Comparison of ENCODE assay signal across 18 cellular contexts in the genomic region with DNA sequence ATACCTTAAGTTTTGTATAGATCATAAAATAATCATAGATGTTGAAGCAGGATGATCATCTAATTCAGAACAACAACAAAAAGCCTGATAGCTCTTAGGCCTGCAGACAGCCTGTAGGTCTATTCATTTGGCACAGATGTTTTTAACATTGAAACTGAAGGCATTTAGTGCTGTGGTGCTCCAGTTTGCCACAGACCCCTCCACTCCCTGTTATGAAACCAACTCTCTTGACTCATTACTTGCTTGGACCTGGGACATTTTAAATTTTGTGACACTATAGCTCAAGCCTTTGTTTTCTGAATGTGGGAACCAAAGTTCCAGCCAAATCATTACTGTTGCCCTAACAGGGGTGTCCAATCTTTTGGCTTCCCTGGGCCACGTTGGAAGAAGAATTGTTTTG. TPM values are rescaled to one million over a fixed set of nuclear protein-coding genes. Genes with fewer than 3 reads are reported as not detected.
DNase-seq lines count a peak whose midpoint lies in the region; ATAC-seq and TF ChIP-seq lines count a peak whose summit lies in the region.
"Had no signal": no experiment of that assay in that cellular context is flagged by ENCODE, and none has a peak within 500 bp of the region (broad histone marks: within the 10 kb centered on the region; RNA-seq: fewer than 3 reads in every experiment).

No MANE protein-coding gene starts in this region.

- peak in 1 of 5 donors; percentile 29 for DNase-seq in CD4-positive, alpha-beta memory T cell
- peak; percentile 56 for DNase-seq in GM13977 (ENCODE audit: low spot score)
- no peak for DNase-seq in esophagus squamous epithelium (lab: John Stamatoyannopoulos, UW)
- DNase-seq in head of caudate nucleus = no peak
- no peak for DNase-seq in Caco-2
- no peak for DNase-seq in central memory CD4-positive, alpha-beta T cell
- DNase-seq: adrenal gland, heart right ventricle, left colon, NCI-H146, NCI-H510A treated with DMSO at 0.1 percent for 48 hours, right cardiac atrium, SW 1271 had no signal

- H3K27ac Mint-ChIP-seq in CD4-positive, alpha-beta memory T cell = peak overlapping the region in 6 of 7 donors; percentile 91 to 99 (median 97)
- H3K27ac Mint-ChIP-seq in Caco-2 (ENCODE audit: unreplicated experiment) = no peak overlapping the region
- H3K27ac Mint-ChIP-seq: nephron had no signal

- WGBS in esophagus squamous epithelium, 2 donors = 55 to 60% methylated on average over 1 of the region's 1 CpG

- H3K4me1 Mint-ChIP-seq in CD4-positive, alpha-beta memory T cell = peaks cover 68 to 93% (median 77%) of the 10 kb centered on the region in 4 donors
- H3K4me1 Mint-ChIP-seq in Caco-2 (ENCODE audit: low read depth, unreplicated experiment) = peaks cover 12% of the 10 kb centered on the region
- H3K4me1 Mint-ChIP-seq: nephron had no signal

- H3K27ac ChIP-seq in CD4-positive, alpha-beta memory T cell (ENCODE audit: low read depth, low read length) = peak overlapping the region; percentile 89
- H3K27ac ChIP-seq in KOPT-K1 (ENCODE audit: low read depth, low read length, poor library complexity, severe bottlenecking) (peak overlapping the region; percentile 48), esophagus squamous epithelium (peak overlapping the region in 3 of 4 donors; percentile 61 to 96 (median 70))
- H3K27ac ChIP-seq: adrenal gland had no signal

- peaks cover 0 to 2% (median 0%) of the 10 kb centered on the region in 8 donors for H3K9me3 Mint-ChIP-seq in CD4-positive, alpha-beta memory T cell
- H3K9me3 Mint-ChIP-seq in Caco-2 (ENCODE audit: unreplicated experiment) = no peaks in the 10 kb centered on the region

- H3K4me3 Mint-ChIP-seq in CD4-positive, alpha-beta memory T cell = peak overlapping the region; percentile 77 to 100 (median 92)
- no peak overlapping the region for H3K4me3 Mint-ChIP-seq in Caco-2 (ENCODE audit: unreplicated experiment)
- H3K4me3 Mint-ChIP-seq: nephron had no signal

- TF ChIP-seq CTCF in GM13977 (IDR thresholded peaks at IDR 0.05; ENCODE audit: extremely low read depth, insufficient read depth, missing control alignments) (no peak), esophagus squamous epithelium (IDR thresholded peaks at IDR 0.05) (no peak), Caco-2 (IDR thresholded peaks at IDR 0.05; ENCODE audit: insufficient read depth in 1 of 2, low read depth in 1 of 2, low read length in 1 of 2, severe bottlenecking in 1 of 2, unreplicated experiment in 1 of 2) (no peak)

- CTCF ChIA-PET in CD4-positive, alpha-beta memory T cell (lab: Charles Lee; ENCODE audit: partially characterized antibody) = interaction anchor here (0.9 to 10.2 kb wide), 11 partner anchors 9 to 149 kb away, joined by 3 to 84 read pairs (median 5); a partner anchor contains a TSS
- CTCF ChIA-PET in Caco-2 (lab: Charles Lee) = interaction anchor here (0.5 kb wide), 1 partner anchor 433 kb away, joined by 5 read pairs; no protein-coding TSS in a partner anchor

- in situ Hi-C loops in GM13977 (cut with MboI; ENCODE audit: low pct_unique_long_range_greater_than_20kb, low sequenced_read_pairs, unreplicated experiment) = no loop called here

- intact Hi-C loops in CD4-positive, alpha-beta memory T cell (cut with micrococcal nuclease) = no loop called here
- intact Hi-C loops in esophagus squamous epithelium (cut with DNase I) = no loop called here
- intact Hi-C loops in head of caudate nucleus (cut with DNase I) = no loop called here
- intact Hi-C loops in Caco-2 (cut with micrococcal nuclease; ENCODE audit: unreplicated experiment) = no loop called here

- TF ChIP-seq POLR2A in esophagus squamous epithelium (IDR thresholded peaks at IDR 0.05) = no peak

- H3K36me3 Mint-ChIP-seq in CD4-positive, alpha-beta memory T cell = peaks cover 31 to 40% of the 10 kb centered on the region in 2 donors
- H3K36me3 Mint-ChIP-seq in Caco-2 (ENCODE audit: insufficient read depth, unreplicated experiment) = no peaks in the 10 kb centered on the region

- no TSS peak for BruUV-seq in Caco-2 (replicated peaks; lab: Mats Ljungman, UMichigan)

- no peak for ATAC-seq in HG03095 (IDR thresholded peaks at IDR 0.05; ENCODE audit: unreplicated experiment)
- ATAC-seq: heart right ventricle, left colon, Panc1 had no signal

- H3K4me1 ChIP-seq in CD4-positive, alpha-beta memory T cell (ENCODE audit: insufficient read depth, low read length) = peaks cover 94% of the 10 kb centered on the region
- H3K4me1 ChIP-seq in esophagus squamous epithelium (peaks cover 5 to 62% (median 6%) of the 10 kb centered on the region in 3 donors), Caco-2 (no peaks in the 10 kb centered on the region)
- H3K4me1 ChIP-seq: adrenal gland had no signal

- no peaks in the 10 kb centered on the region for H3K27me3 Mint-ChIP-seq in CD4-positive, alpha-beta memory T cell
- no peaks in the 10 kb centered on the region for H3K27me3 Mint-ChIP-seq in Caco-2 (ENCODE audit: insufficient read depth, unreplicated experiment)

- POLR2A ChIA-PET in CD4-positive, alpha-beta memory T cell (lab: Charles Lee; ENCODE audit: partially characterized antibody) = interaction anchor here (0.6 to 19.4 kb wide), 12 partner anchors 9 to 145 kb away, joined by 3 to 578 read pairs (median 4); a partner anchor contains a TSS
- POLR2A ChIA-PET in Caco-2 (lab: Charles Lee) = no interaction called here

- H3K4me3 ChIP-seq in CD4-positive, alpha-beta memory T cell (ENCODE audit: low read length in 2 of 2) = peak overlapping the region; percentile 31 to 55
- H3K4me3 ChIP-seq in esophagus squamous epithelium = no peak overlapping the region
- H3K4me3 ChIP-seq in Caco-2 (ENCODE audit: low read depth, low read length) = no peak overlapping the region
- H3K4me3 ChIP-seq: adrenal gland; BLaER1 treated with 17β-estradiol and CSF1 and Interleukin-3, amounts not matched to agents 10 nM and 100 nM had no signal

- H3K27me3 ChIP-seq in CD4-positive, alpha-beta memory T cell (ENCODE audit: insufficient read depth, low read length) = no peaks in the 10 kb centered on the region
- H3K27me3 ChIP-seq in esophagus squamous epithelium (no peaks in the 10 kb centered on the region), Caco-2 (replicated peaks; ENCODE audit: control insufficient read depth, insufficient read depth, low read length) (no peaks in the 10 kb centered on the region)
- H3K27me3 ChIP-seq: adrenal gland; BLaER1 treated with 17β-estradiol and CSF1 and Interleukin-3, amounts not matched to agents 10 nM and 100 nM; heart right ventricle had no signal

- H3K9me3 ChIP-seq in CD4-positive, alpha-beta memory T cell (ENCODE audit: control insufficient read depth in 1 of 2, low read length in 2 of 2) = no peaks in the 10 kb centered on the region
- peaks cover 7% of the 10 kb centered on the region for H3K9me3 ChIP-seq in KOPT-K1 (ENCODE audit: insufficient read depth, low read length, poor library complexity, severe bottlenecking)
- H3K9me3 ChIP-seq in esophagus squamous epithelium = no peaks in the 10 kb centered on the region
- H3K9me3 ChIP-seq in Caco-2 = no peaks in the 10 kb centered on the region
- H3K9me3 ChIP-seq: adrenal gland had no signal

- H3K36me3 ChIP-seq in CD4-positive, alpha-beta memory T cell (ENCODE audit: insufficient read depth, low read length) = no peaks in the 10 kb centered on the region
- H3K36me3 ChIP-seq in KOPT-K1 (ENCODE audit: insufficient read depth, low read length) (peaks cover 45% of the 10 kb centered on the region), esophagus squamous epithelium (no peaks in the 10 kb centered on the region), Caco-2 (ENCODE audit: control insufficient read depth, insufficient read depth, low read length) (no peaks in the 10 kb centered on the region)
- H3K36me3 ChIP-seq: adrenal gland, heart right ventricle had no signal

RNA-seq across cellular contexts. Expression of a gene that starts 9.1 kb away (rescaled TPM):
- 100 to 1,000 TPM; 247 to 284 TPM for total RNA-seq in CD4-positive, alpha-beta memory T cell
- polyA plus RNA-seq in CD4-positive, alpha-beta memory T cell = 100 to 1,000 TPM; 246 to 251 TPM
- total RNA-seq in esophagus squamous epithelium (10 to 100 TPM; 34.5 to 51.3 (median 45.0) TPM), Caco-2 (2022) (17.8 and 18.3 TPM in 2 replicates)

RNA-seq across cellular contexts. Expression of a gene that starts 49.4 kb away (rescaled TPM):
- total RNA-seq in CD4-positive, alpha-beta memory T cell = 1 to 10 TPM; 2.9 to 3.0 TPM
- polyA plus RNA-seq in CD4-positive, alpha-beta memory T cell = 1 to 10 TPM; 5.3 to 5.4 TPM
- 10 to 100 TPM; 18.5 to 35.9 (median 26.3) TPM for total RNA-seq in esophagus squamous epithelium
- 31.4 and 32.5 TPM in 2 replicates for total RNA-seq in Caco-2 (2022)

Comparison
In these comparisons a context has a peak if more than half of its experiments do, and no peak if none do; other contexts are left out.
1. H3K4me3 ChIP-seq: peak in CD4-positive, alpha-beta memory T cell (2 of 2); none in esophagus squamous epithelium (0 of 4) and Caco-2 (single experiment).
2. RNA of a gene that starts 9.1 kb away (total RNA-seq): 247 to 284 TPM in CD4-positive, alpha-beta memory T cell; 34.5 to 51.3 TPM in esophagus squamous epithelium and 17.8 to 18.3 TPM in Caco-2; every median in the first group is over 4 times any median in the second.
3. Peak in every context shown above with its lines, with median percentiles within 50 percentile points of each other: H3K27ac ChIP-seq.